Comparison of ENCODE assay signal across 10 cellular contexts in the genomic region with DNA sequence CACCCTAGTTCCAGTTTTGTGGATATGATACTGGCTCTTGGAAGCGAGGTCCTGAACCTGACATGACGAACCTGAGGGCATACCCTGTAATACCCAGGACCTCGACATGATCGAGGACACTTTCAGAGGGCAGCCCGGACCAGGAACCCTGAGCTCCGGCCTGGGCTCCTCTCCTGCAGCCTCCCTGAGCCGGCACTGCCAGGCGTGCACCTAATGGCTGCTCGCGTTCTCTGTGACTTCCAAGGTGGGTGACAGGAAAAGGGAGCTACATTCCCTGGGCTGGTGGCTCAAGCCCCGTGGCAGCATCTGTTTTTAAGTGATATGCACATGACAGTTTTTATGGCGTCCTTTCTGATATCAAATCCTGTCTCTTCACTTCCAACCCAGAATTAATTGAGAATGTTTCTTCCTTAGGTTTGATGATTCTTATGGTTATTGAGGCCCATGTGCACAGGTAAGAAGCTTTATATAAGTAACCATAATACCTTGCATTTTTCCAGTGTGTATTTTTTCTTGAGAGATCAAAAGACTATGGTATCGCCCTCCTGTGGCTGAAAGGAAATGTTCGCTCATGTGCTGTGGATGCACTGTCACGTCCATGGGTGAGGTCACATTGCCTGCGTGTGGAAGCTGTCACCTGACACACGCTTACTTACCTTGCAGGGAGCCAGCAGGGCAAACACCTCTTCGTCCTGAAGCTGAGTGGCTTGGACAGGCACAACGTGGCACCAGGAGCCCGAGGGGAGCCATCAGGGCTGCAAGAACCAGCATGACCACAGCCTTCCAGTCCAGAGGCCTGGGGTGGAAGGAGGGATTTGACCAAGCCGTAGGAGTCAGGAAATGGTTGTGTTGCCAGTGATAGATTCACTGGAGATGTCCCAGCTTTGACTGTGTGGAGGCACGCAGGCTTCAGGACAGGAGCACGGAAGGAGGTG.
DNase-seq lines count a peak whose midpoint lies in the region; ATAC-seq and TF ChIP-seq lines count a peak whose summit lies in the region.
"Had no signal": no experiment of that assay in that cellular context is flagged by ENCODE, and none has a peak within 500 bp of the region (broad histone marks: within the 10 kb centered on the region; RNA-seq: fewer than 3 reads in every experiment).

No MANE protein-coding gene starts in this region.

- RAD21 ChIA-PET in HCT116 (lab: Charles Lee; ENCODE audit: low non-redundant PET in 1 of 2, low total read pairs in 2 of 2, uncharacterized antibody in 2 of 2, unreplicated experiment in 2 of 2): no interaction called here

- H3K4me1 ChIP-seq in HCT116 (ENCODE audit: control insufficient read depth in 1 of 2, insufficient read depth in 2 of 2, low read length in 2 of 2) (no peaks in the 10 kb centered on the region), OCI-LY7 (ENCODE audit: insufficient read depth, low read length, poor library complexity, severe bottlenecking) (no peaks in the 10 kb centered on the region), spleen (no peaks in the 10 kb centered on the region)

- 75 to 81% (median 76%) methylated on average over 23 of the region's 23 CpGs for WGBS in spleen, 5 donors

- peaks cover 45% of the 10 kb centered on the region for H3K27me3 ChIP-seq in HCT116 (ENCODE audit: insufficient read depth, low read length)
- peaks cover 0 to 29% (median 0%) of the 10 kb centered on the region in 7 donors for H3K27me3 ChIP-seq in spleen (replicated peaks in 1 of 7)
- H3K27me3 ChIP-seq: brain microvascular endothelial cell had no signal

- DNase-seq in DMS53 (lab: John Stamatoyannopoulos, UW): peak; percentile 16
- DNase-seq in DMS53 treated with DMSO at 0.1 percent for 48 hours (lab: John Stamatoyannopoulos, UW; ENCODE audit: unreplicated experiment): no peak
- peak; percentile 22 for DNase-seq in HCT116 (ENCODE audit: low read depth, low spot score)
- DNase-seq in OCI-LY7 (ENCODE audit: low spot score): peak; percentile 37
- peak; percentile 72 for DNase-seq in left kidney (ENCODE audit: low read depth, low spot score)
- no peak for DNase-seq in NCI-H1105 (lab: John Stamatoyannopoulos, UW)
- no peak for DNase-seq in spleen
- DNase-seq: brain microvascular endothelial cell had no signal

- no TSS peak for BruUV-seq in HCT116 (replicated peaks; lab: Mats Ljungman, UMichigan)
- no TSS peak for BruUV-seq in OCI-LY7 (replicated peaks; lab: Mats Ljungman, UMichigan)

- intact Hi-C loops in HCT116 (cut with micrococcal nuclease) (loop anchor here (10.0 kb wide), 1 partner anchor 804 kb away; no protein-coding TSS in a partner anchor), OCI-LY7 (cut with micrococcal nuclease; ENCODE audit: unreplicated experiment) (no loop called here), spleen (cut with DNase I; ENCODE audit: low total_unique reads) (no loop called here)

- H3K4me2 ChIP-seq in HCT116 (ENCODE audit: low read length) (no peak overlapping the region), OCI-LY7 (ENCODE audit: low read length) (no peak overlapping the region)

- ATAC-seq in HCT116 (peak; percentile 75), GM21529 (IDR thresholded peaks at IDR 0.05; ENCODE audit: unreplicated experiment) (no peak)

- H3K9me2 ChIP-seq in HCT116 (ENCODE audit: insufficient read depth) (no peaks in the 10 kb centered on the region), OCI-LY7 (ENCODE audit: insufficient read depth, low read length) (no peaks in the 10 kb centered on the region)

- H4K20me1 ChIP-seq in HCT116 (ENCODE audit: insufficient read depth): no peaks in the 10 kb centered on the region
- H4K20me1 ChIP-seq in OCI-LY7 (ENCODE audit: insufficient read depth, low read length): no peaks in the 10 kb centered on the region

- no peak overlapping the region for H3K4me3 ChIP-seq in HCT116 (replicated peaks in 1 of 2; ENCODE audit: low read depth in 1 of 2, low read length in 2 of 2)
- H3K4me3 ChIP-seq in OCI-LY7 (ENCODE audit: low read depth, low read length, poor library complexity, severe bottlenecking): no peak overlapping the region
- H3K4me3 ChIP-seq in spleen: no peak overlapping the region
- H3K4me3 ChIP-seq: lung had no signal

- peak; percentile 43; the same call in 1 of the 2 replicates for TF ChIP-seq RAD21 in HCT116 (IDR thresholded peaks at IDR 0.05; ENCODE audit: low read depth)

- POLR2A ChIA-PET in HCT116 (lab: Charles Lee): no interaction called here
- POLR2A ChIA-PET in OCI-LY7 (lab: Charles Lee): no interaction called here

- H2AFZ ChIP-seq in HCT116 (ENCODE audit: low read depth, low read length, poor library complexity, severe bottlenecking) (no peak overlapping the region), OCI-LY7 (ENCODE audit: low read length) (no peak overlapping the region)

- H3K36me3 ChIP-seq in HCT116 (ENCODE audit: control insufficient read depth in 1 of 2, insufficient read depth in 2 of 2, low read length in 2 of 2): no peaks in the 10 kb centered on the region
- no peaks in the 10 kb centered on the region for H3K36me3 ChIP-seq in OCI-LY7 (ENCODE audit: insufficient read depth, low read length)
- no peaks in the 10 kb centered on the region for H3K36me3 ChIP-seq in spleen
- H3K36me3 ChIP-seq: brain microvascular endothelial cell had no signal

- H3K79me2 ChIP-seq in HCT116 (ENCODE audit: insufficient read depth, low read length): no peaks in the 10 kb centered on the region
- H3K79me2 ChIP-seq in OCI-LY7 (ENCODE audit: insufficient read depth, low read depth, low read length): no peaks in the 10 kb centered on the region

- CTCF ChIA-PET in HCT116 (lab: Charles Lee) (interaction anchor here (1.3 kb wide), 1 partner anchor 8 kb away, joined by 3 read pairs; no protein-coding TSS in a partner anchor), OCI-LY7 (lab: Charles Lee; ENCODE audit: unreplicated experiment) (interaction anchor here (0.6 kb wide), 1 partner anchor 472 kb away, joined by 3 read pairs; no protein-coding TSS in a partner anchor)

- TF ChIP-seq CTCF in HCT116 (IDR thresholded peaks at IDR 0.05 in 2 of 3, conservative IDR thresholded peaks at IDR 0.05 in 1 of 3; ENCODE audit: borderline replicate concordance in 1 of 3, insufficient read depth in 1 of 3, low read depth in 2 of 3, low read length in 2 of 3) (peak; percentile 21 to 59 (median 44); a peak in 4 of 6 replicates), OCI-LY7 (conservative IDR thresholded peaks at IDR 0.05; ENCODE audit: low read length) (peak; percentile 74), spleen (IDR thresholded peaks at IDR 0.05 in 8 of 11, conservative IDR thresholded peaks at IDR 0.05 in 3 of 11) (no peak)

- no peak overlapping the region for H3K9ac ChIP-seq in HCT116 (ENCODE audit: low read length)

- no peaks in the 10 kb centered on the region for H3K9me3 ChIP-seq in HCT116 (ENCODE audit: control insufficient read depth in 1 of 2, insufficient read depth in 1 of 2, low read depth in 1 of 2, low read length in 2 of 2)
- no peaks in the 10 kb centered on the region for H3K9me3 ChIP-seq in OCI-LY7 (ENCODE audit: low read length)
- H3K9me3 ChIP-seq in spleen: no peaks in the 10 kb centered on the region

- TF ChIP-seq POLR2A in HCT116 (IDR thresholded peaks at IDR 0.05; ENCODE audit: borderline replicate concordance, extremely low read depth, insufficient read depth, insufficient read length): no peak
- TF ChIP-seq POLR2A in spleen (IDR thresholded peaks at IDR 0.05): no peak

- no peak overlapping the region for H3K27ac ChIP-seq in HCT116 (ENCODE audit: low read depth, low read length)
- no peak overlapping the region for H3K27ac ChIP-seq in OCI-LY7 (ENCODE audit: low read depth, low read length, poor library complexity, severe bottlenecking)
- no peak overlapping the region for H3K27ac ChIP-seq in spleen
- H3K27ac ChIP-seq: brain microvascular endothelial cell had no signal

TF ChIP-seq in HCT116, 20 proteins besides CTCF, POLR2A, EP300 and RAD21:
- no peak for TF ChIP-seq CEBPB (IDR thresholded peaks at IDR 0.05; ENCODE audit: low read depth)
- TF ChIP-seq ZNF274 (IDR thresholded peaks at IDR 0.05; ENCODE audit: low read depth, low read length): no peak
- no peak for TF ChIP-seq REST (IDR thresholded peaks at IDR 0.05; ENCODE audit: low read depth)
- TF ChIP-seq MAX (IDR thresholded peaks at IDR 0.05): peak; percentile 25; the same call in 1 of the 2 replicates

Comparison
In these comparisons a context has a peak if more than half of its experiments do, and no peak if none do; other contexts are left out.
1. DNase-seq: peak in DMS53 (single experiment), HCT116 (single experiment), OCI-LY7 (single experiment) and left kidney (single experiment); none in DMS53 treated with DMSO at 0.1 percent for 48 hours (single experiment), NCI-H1105 (single experiment) and spleen (single experiment).
2. CTCF ChIP-seq: peak in HCT116 (3 of 3) and OCI-LY7 (single experiment); none in spleen (0 of 11).